Comparison of ENCODE assay signal across 15 cellular contexts in the genomic region with DNA sequence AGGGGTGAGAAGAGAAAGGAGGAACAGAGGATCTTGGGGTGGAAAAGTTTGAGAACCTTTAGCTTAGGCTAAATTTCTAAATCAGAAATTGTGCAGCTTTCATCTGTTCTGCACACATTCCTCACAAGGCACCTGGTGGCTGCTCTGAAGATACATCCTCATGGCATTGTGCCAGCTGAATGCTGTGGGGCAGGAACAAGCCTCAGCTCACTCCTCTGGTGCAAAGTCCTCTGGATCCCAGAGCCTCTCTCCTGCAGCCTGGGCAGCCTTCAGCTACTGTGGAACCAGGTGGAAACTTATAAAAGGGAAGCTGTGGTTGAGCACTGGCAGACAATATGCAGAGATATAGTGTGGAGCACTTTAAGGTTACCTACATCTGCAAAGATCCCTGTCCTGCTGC.
DNase-seq lines count a peak whose midpoint lies in the region; FAIRE-seq and TF ChIP-seq lines count a peak whose summit lies in the region.
"Had no signal": no experiment of that assay in that cellular context is flagged by ENCODE, and none has a peak within 500 bp of the region (broad histone marks: within the 10 kb centered on the region; RNA-seq: fewer than 3 reads in every experiment).

No MANE protein-coding gene starts in this region.

- H3K4me3 Mint-ChIP-seq in progenitor cell of endocrine pancreas (ENCODE audit: low read depth), result no peak overlapping the region
- H3K4me3 Mint-ChIP-seq: activated CD4-positive, alpha-beta T cell treated with anti-CD3 and anti-CD28 coated beads, Interleukin-2, amount 10 ng/mL, durations not matched to agents 24 days and 14 days; activated T-cell treated with anti-CD3 and anti-CD28 coated beads, Interleukin-2, amount 50 U/mL, for 4 hours; stimulated activated naive B cell treated with anti-CD40 and anti-IgM and Interleukin-4, amounts not matched to agents 10 μg/mL and 1 μg/mL and 100 μg/mL, for 72 hours had no signal

- TF ChIP-seq RAD21 in Ishikawa (IDR thresholded peaks at IDR 0.05; ENCODE audit: low read depth), result no peak

- H3K9me3 Mint-ChIP-seq in progenitor cell of endocrine pancreas (ENCODE audit: low read depth), result no peaks in the 10 kb centered on the region

- no peaks in the 10 kb centered on the region for H3K4me1 Mint-ChIP-seq in progenitor cell of endocrine pancreas (ENCODE audit: low read depth)
- H3K4me1 Mint-ChIP-seq: stimulated activated naive B cell treated with anti-CD40 and anti-IgM and Interleukin-4, amounts not matched to agents 10 μg/mL and 1 μg/mL and 100 μg/mL, for 72 hours had no signal

- no peak overlapping the region for H3K27ac Mint-ChIP-seq in progenitor cell of endocrine pancreas
- H3K27ac Mint-ChIP-seq: activated CD4-positive, alpha-beta T cell treated with anti-CD3 and anti-CD28 coated beads, Interleukin-2, amount 10 ng/mL, durations not matched to agents 24 days and 14 days; stimulated activated naive B cell treated with anti-CD40 and anti-IgM and Interleukin-4, amounts not matched to agents 10 μg/mL and 1 μg/mL and 100 μg/mL, for 72 hours had no signal

- FAIRE-seq in GM19239 (lab: Jason Lieb, UNC), result no peak
- FAIRE-seq: colon, RCC 7860 had no signal

- TF ChIP-seq EP300 in Ishikawa (IDR thresholded peaks at IDR 0.05; ENCODE audit: borderline replicate concordance), result no peak

- no peaks in the 10 kb centered on the region for H3K36me3 Mint-ChIP-seq in progenitor cell of endocrine pancreas (ENCODE audit: insufficient read depth)
- H3K36me3 Mint-ChIP-seq: stimulated activated naive B cell treated with anti-CD40 and anti-IgM and Interleukin-4, amounts not matched to agents 10 μg/mL and 1 μg/mL and 100 μg/mL, for 72 hours had no signal

- peaks cover 15% of the 10 kb centered on the region for H3K27me3 Mint-ChIP-seq in progenitor cell of endocrine pancreas

- DNase-seq in DMS53 treated with DMSO at 0.1 percent for 48 hours (lab: John Stamatoyannopoulos, UW; ENCODE audit: unreplicated experiment) (peak; percentile 41), OCI-M1 (lab: John Stamatoyannopoulos, UW) (peak; percentile 44), kidney tubule cell (ENCODE audit: low spot score) (peak; percentile 22), progenitor cell of endocrine pancreas (ENCODE audit: low spot score, unreplicated experiment) (no peak), inferior parietal cortex (ENCODE audit: extremely low spot score) (no peak), NCI-H446 treated with DMSO at 0.1 percent for 48 hours (lab: John Stamatoyannopoulos, UW) (no peak), GM19239 (ENCODE audit: insufficient read length, low spot score) (no peak)
- DNase-seq: activated CD4-positive, alpha-beta T cell treated with anti-CD3 and anti-CD28 coated beads, Interleukin-2, amount 10 ng/mL, durations not matched to agents 24 days and 14 days; activated T-cell treated with anti-CD3 and anti-CD28 coated beads, Interleukin-2, amount 50 U/mL, for 4 hours; NCI-H187 treated with DMSO at 0.1 percent for 48 hours; stimulated activated CD4-positive, alpha-beta T cell treated with anti-CD3 and anti-CD28 coated beads, Interleukin-4, amount 100 ng/mL, for 4 hours; stimulated activated naive B cell treated with anti-CD40 and anti-IgM and Interleukin-4, amounts not matched to agents 10 μg/mL and 1 μg/mL and 100 μg/mL, for 72 hours had no signal

- TF ChIP-seq CTCF in progenitor cell of endocrine pancreas (IDR thresholded peaks at IDR 0.05; ENCODE audit: unreplicated experiment), result no peak

TF ChIP-seq in Ishikawa, 13 proteins besides CTCF, POLR2A, EP300 and RAD21:
- 0 out of 2 replicates have a peak, but pooled peaks have one; percentile 12 for TF ChIP-seq NFIC (IDR thresholded peaks at IDR 0.05)
- TF ChIP-seq EGR1 (IDR thresholded peaks at IDR 0.05), result no peak

Comparison
In these comparisons a context has a peak if more than half of its experiments do, and no peak if none do; other contexts are left out.
1. DNase-seq: peak in DMS53 treated with DMSO at 0.1 percent for 48 hours (single experiment), OCI-M1 (single experiment) and kidney tubule cell (single experiment); none in progenitor cell of endocrine pancreas (single experiment), inferior parietal cortex (single experiment), NCI-H446 treated with DMSO at 0.1 percent for 48 hours (single experiment) and GM19239 (single experiment).